1 cellular context compared by ENCODE assay signal in genomic region chr7:36106972-36107908, GRCh38.
TF ChIP-seq lines count a peak whose summit lies in the region.

No MANE protein-coding gene starts in this region.

TF ChIP-seq in liver, 16 proteins besides CTCF, POLR2A, EP300 and RAD21:
- TF ChIP-seq NR2F2 (IDR thresholded peaks at IDR 0.05) (peak; percentile 92), FOXA1 (IDR thresholded peaks at IDR 0.05) (peak; percentile 35), GABPA (IDR thresholded peaks at IDR 0.05 in 1 of 2, conservative IDR thresholded peaks at IDR 0.05 in 1 of 2) (peak in 1 of 2 donors; percentile 59), RXRA (IDR thresholded peaks at IDR 0.05) (peak; percentile 93 to 94), SP1 (IDR thresholded peaks at IDR 0.05) (peak; percentile 85), YY1 (IDR thresholded peaks at IDR 0.05) (peak; percentile 39), ATF3 (IDR thresholded peaks at IDR 0.05) (peak; percentile 60), EGR1 (IDR thresholded peaks at IDR 0.05; ENCODE audit: low read depth in 2 of 2) (peak in 1 of 2 donors; percentile 15), ZBTB33 (IDR thresholded peaks at IDR 0.05) (peak; percentile 57), FOXA2 (IDR thresholded peaks at IDR 0.05) (peak; percentile 33), HNF4G (IDR thresholded peaks at IDR 0.05) (peak; percentile 81), JUND (IDR thresholded peaks at IDR 0.05) (peak; percentile 36 to 72), MAX (IDR thresholded peaks at IDR 0.05) (peak; percentile 49), HNF4A (conservative IDR thresholded peaks at IDR 0.05) (peak; percentile 93 to 95)
TF ChIP-seq in liver: peak in this region for 14; not testable (repeated sequence) for 2.
